In the genomic region with DNA sequence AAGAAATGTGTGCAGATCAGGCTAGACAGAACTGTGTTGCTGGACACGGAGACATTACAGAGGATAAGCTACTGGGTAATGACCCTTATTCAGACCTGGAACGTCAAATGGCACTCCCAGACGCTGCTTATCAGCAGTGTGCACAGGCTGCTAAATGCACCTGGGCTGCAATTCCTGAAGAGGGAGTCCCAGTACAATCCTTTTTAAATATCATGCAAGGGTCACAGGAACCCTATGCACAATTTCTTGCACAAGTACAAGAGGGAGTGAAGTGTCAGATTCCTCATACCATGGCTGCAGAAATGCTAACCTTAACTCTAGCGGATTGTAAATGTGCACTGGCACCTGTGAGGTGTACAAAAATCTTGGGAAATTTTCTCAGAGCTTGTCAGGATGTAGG, we compare ENCODE assay signal across 25 cellular contexts. TPM values are rescaled to one million over a fixed set of nuclear protein-coding genes. Genes with fewer than 3 reads are reported as not detected.
DNase-seq lines count a peak whose midpoint lies in the region; ATAC-seq and TF ChIP-seq lines count a peak whose summit lies in the region.
"Had no signal": no experiment of that assay in that cellular context is flagged by ENCODE, and none has a peak within 500 bp of the region (broad histone marks: within the 10 kb centered on the region; RNA-seq: fewer than 3 reads in every experiment).

No MANE protein-coding gene starts in this region.

- intact Hi-C loops in A673 (cut with micrococcal nuclease; ENCODE audit: unreplicated experiment) (no loop called here), Panc1 (cut with micrococcal nuclease; ENCODE audit: unreplicated experiment) (no loop called here), left colon (cut with DNase I, micrococcal nuclease) (no loop called here)

- H3K4me1 Mint-ChIP-seq in H9 = peaks cover 8 to 23% of the 10 kb centered on the region in 2 experiments
- H3K4me1 Mint-ChIP-seq in CD8-positive, alpha-beta memory T cell = peaks cover 0 to 7% (median 0%) of the 10 kb centered on the region in 3 donors

- peaks cover 79 to 93% of the 10 kb centered on the region in 2 experiments for H3K9me3 Mint-ChIP-seq in H9
- peaks cover 0 to 15% (median 10%) of the 10 kb centered on the region in 5 donors for H3K9me3 Mint-ChIP-seq in CD8-positive, alpha-beta memory T cell

- no peaks in the 10 kb centered on the region for H3K79me2 ChIP-seq in H9 (ENCODE audit: insufficient read depth, low read length)

- no peak overlapping the region for H2BK12ac ChIP-seq in H9 (ENCODE audit: insufficient read length, low read depth, low read length)

- H3T11ph ChIP-seq in H9 (ENCODE audit: low read length) = no peak overlapping the region

- H4K91ac ChIP-seq in H9 (ENCODE audit: insufficient read length, low read depth, low read length) = no peak overlapping the region

- no peaks in the 10 kb centered on the region for H3K9me3 ChIP-seq in A673 (ENCODE audit: low read depth, low read length, poor library complexity, severe bottlenecking)
- peaks cover 34% of the 10 kb centered on the region for H3K9me3 ChIP-seq in H9 (ENCODE audit: control insufficient read depth, low read depth, low read length)
- H3K9me3 ChIP-seq in Panc1 (ENCODE audit: control insufficient read depth, insufficient read depth, low read depth, low read length) = no peaks in the 10 kb centered on the region
- no peaks in the 10 kb centered on the region for H3K9me3 ChIP-seq in CD8-positive, alpha-beta memory T cell (ENCODE audit: low read length)
- H3K9me3 ChIP-seq: Peyer's patch had no signal

- no peak for ATAC-seq in Panc1
- ATAC-seq in left colon = peak; percentile 70
- no peak for ATAC-seq in GM18861 (IDR thresholded peaks at IDR 0.05; ENCODE audit: unreplicated experiment)
- ATAC-seq: GM23338 had no signal

- H3K4me3 Mint-ChIP-seq in H9 = no peak overlapping the region
- H3K4me3 Mint-ChIP-seq in CD8-positive, alpha-beta memory T cell = no peak overlapping the region
- H3K4me3 Mint-ChIP-seq: CD4-positive, alpha-beta memory T cell had no signal

- in situ Hi-C loops in Panc1 (cut with HindIII; ENCODE audit: low pct_unique_long_range_greater_than_20kb, low sequenced_read_pairs) = no loop called here

- no peak overlapping the region for H2AK5ac ChIP-seq in H9 (ENCODE audit: insufficient read length, low read length)

- BruUV-seq in A673 (replicated peaks; lab: Mats Ljungman, UMichigan) (no TSS peak), Panc1 (replicated peaks; lab: Mats Ljungman, UMichigan) (no TSS peak)

- no peak overlapping the region for H2AFZ ChIP-seq in H9 (ENCODE audit: low read length)
- H2AFZ ChIP-seq: GM23338 had no signal

- no peak overlapping the region for H4K8ac ChIP-seq in H9 (replicated peaks; ENCODE audit: insufficient read length, low read depth, low read length)

- no peaks in the 10 kb centered on the region for H3K27me3 Mint-ChIP-seq in H9 (ENCODE audit: low read depth)
- H3K27me3 Mint-ChIP-seq in CD8-positive, alpha-beta memory T cell = peaks cover 0 to 9% of the 10 kb centered on the region in 2 donors
- H3K27me3 Mint-ChIP-seq: CD4-positive, alpha-beta memory T cell had no signal

- no peak overlapping the region for H3K27ac ChIP-seq in A673 (ENCODE audit: low read depth, low read length, poor library complexity, severe bottlenecking)
- H3K27ac ChIP-seq in H9 (ENCODE audit: insufficient read length, low read depth, low read length) = no peak overlapping the region
- H3K27ac ChIP-seq in Panc1 (ENCODE audit: low read length) = no peak overlapping the region
- no peak overlapping the region for H3K27ac ChIP-seq in CD8-positive, alpha-beta memory T cell (ENCODE audit: low read depth, low read length)
- H3K27ac ChIP-seq: Peyer's patch had no signal

- no peak overlapping the region for H2BK20ac ChIP-seq in H9 (ENCODE audit: low read depth, low read length, poor library complexity, severe bottlenecking)

- DNase-seq in A673 (ENCODE audit: low spot score) (peak; percentile 4), H9 (no peak), Panc1 (ENCODE audit: low read depth, low spot score) (no peak), left colon (no peak), NCI-H748 (lab: John Stamatoyannopoulos, UW; ENCODE audit: unreplicated experiment) (no peak), DMS53 treated with DMSO at 0.1 percent for 48 hours (lab: John Stamatoyannopoulos, UW; ENCODE audit: unreplicated experiment) (no peak)
- no peak for DNase-seq in CD8-positive, alpha-beta memory T cell
- DNase-seq: AML-193; C1 segment of cervical spinal cord; CD4-positive, alpha-beta memory T cell; DMS 273 treated with DMSO at 0.1 percent for 48 hours; HCEC 1CT; Kasumi-1; NCI-H1092 treated with DMSO at 0.1 percent for 48 hours; NCI-H1436; NCI-H187; NCI-H2081 treated with DMSO at 0.1 percent for 48 hours; NCI-H446 treated with DMSO at 0.1 percent for 48 hours; NCI-H526 treated with DMSO at 0.1 percent for 48 hours; Peyer's patch; SIG-M5; T-helper 2 cell had no signal

- H3K4me2 ChIP-seq in H9 (ENCODE audit: insufficient read depth, insufficient read length, low read length) = no peak overlapping the region
- H3K4me2 ChIP-seq: GM23338 had no signal

- no peak overlapping the region for H3K9ac ChIP-seq in H9 (ENCODE audit: extremely low read depth, insufficient read length, low read length)

- H3K18ac ChIP-seq in H9 (ENCODE audit: insufficient read length, low read depth, low read length) = no peak overlapping the region

- 0 out of 2 replicates have a peak, but pooled peaks have one; percentile 22 for TF ChIP-seq CTCF in A673 (conservative IDR thresholded peaks at IDR 0.05; ENCODE audit: low read depth, low read length)
- peak; percentile 22; the same call in 1 of the 3 replicates for TF ChIP-seq CTCF in H9 (conservative IDR thresholded peaks at IDR 0.05)
- 0 out of 2 replicates have a peak, but pooled peaks have one; percentile 5 for TF ChIP-seq CTCF in Panc1 (IDR thresholded peaks at IDR 0.05)

- CTCF ChIA-PET in A673 (lab: Charles Lee) (interaction anchor here (0.6 kb wide), 1 partner anchor 371 kb away, joined by 3 read pairs; no protein-coding TSS in a partner anchor), Panc1 (lab: Charles Lee) (no interaction called here)
- CTCF ChIA-PET in CD8-positive, alpha-beta memory T cell (lab: Charles Lee) = no interaction called here

- peaks cover 40 to 68% (median 66%) of the 10 kb centered on the region in 3 experiments for H3K36me3 Mint-ChIP-seq in H9 (ENCODE audit: insufficient read depth in 1 of 3, low read depth in 3 of 3)
- H3K36me3 Mint-ChIP-seq in CD8-positive, alpha-beta memory T cell = peaks cover 7 to 47% (median 12%) of the 10 kb centered on the region in 3 donors

- H3K4me3 ChIP-seq in A673 (ENCODE audit: low read depth, low read length, poor library complexity, severe bottlenecking) (no peak overlapping the region), Panc1 (ENCODE audit: low read depth in 2 of 2, low read length in 2 of 2) (no peak overlapping the region)
- H3K4me3 ChIP-seq in CD8-positive, alpha-beta memory T cell (ENCODE audit: low read length) = no peak overlapping the region
- H3K4me3 ChIP-seq: GM23338, Peyer's patch had no signal

- no peak overlapping the region for H3K23ac ChIP-seq in H9 (ENCODE audit: insufficient read length, low read depth, low read length)

- WGBS in H9 (ENCODE audit: extremely low coverage, insufficient read length, low lambda C conversion rate) = no CpG with 5 or more reads among the region's 4 CpGs

- POLR2A ChIA-PET in A673 (lab: Charles Lee; ENCODE audit: low non-redundant PET) = no interaction called here
- POLR2A ChIA-PET in Panc1 (lab: Charles Lee) = no interaction called here
- POLR2A ChIA-PET in CD8-positive, alpha-beta memory T cell (lab: Charles Lee) = no interaction called here

- H2BK120ac ChIP-seq in H9 (ENCODE audit: low read depth, low read length, poor library complexity, severe bottlenecking) = no peak overlapping the region

- no peaks in the 10 kb centered on the region for H4K20me1 ChIP-seq in H9 (ENCODE audit: control insufficient read depth, insufficient read depth, insufficient read length)

- no peaks in the 10 kb centered on the region for H3K79me1 ChIP-seq in H9 (ENCODE audit: insufficient read depth, low read depth, low read length, poor library complexity, severe bottlenecking)

- H2BK5ac ChIP-seq in H9 (ENCODE audit: insufficient read length, low read length) = no peak overlapping the region

- H2BK15ac ChIP-seq in H9 (ENCODE audit: low read depth, low read length) = no peak overlapping the region

- H3K14ac ChIP-seq in H9 (ENCODE audit: insufficient read depth, low read length) = no peak overlapping the region

- H3K27ac Mint-ChIP-seq in H9 = peak overlapping the region in 2 of 3 experiments; percentile 53 to 88; a peak in 1 of 7 replicates
- H3K27ac Mint-ChIP-seq in CD8-positive, alpha-beta memory T cell = no peak overlapping the region
- H3K27ac Mint-ChIP-seq: GM23338 had no signal

- peaks cover 5% of the 10 kb centered on the region for H3K4me1 ChIP-seq in A673 (ENCODE audit: insufficient read depth, low read length, poor library complexity, severe bottlenecking)
- H3K4me1 ChIP-seq in H9 (ENCODE audit: insufficient read depth, low read length) = no peaks in the 10 kb centered on the region
- H3K4me1 ChIP-seq in Panc1 (ENCODE audit: control insufficient read depth, insufficient read depth, low read length) = no peaks in the 10 kb centered on the region
- H3K4me1 ChIP-seq in CD8-positive, alpha-beta memory T cell (ENCODE audit: insufficient read depth, low read length) = no peaks in the 10 kb centered on the region
- H3K4me1 ChIP-seq: Peyer's patch had no signal

- no peaks in the 10 kb centered on the region for H3K23me2 ChIP-seq in H9 (ENCODE audit: insufficient read length, low read depth, low read length, poor library complexity, severe bottlenecking)

- H3K36me3 ChIP-seq in A673 (ENCODE audit: insufficient read depth, low read length, poor library complexity, severe bottlenecking) (no peaks in the 10 kb centered on the region), Panc1 (ENCODE audit: control insufficient read depth, insufficient read depth, low read length) (no peaks in the 10 kb centered on the region)
- H3K36me3 ChIP-seq in CD8-positive, alpha-beta memory T cell (ENCODE audit: insufficient read depth, low read length) = no peaks in the 10 kb centered on the region
- H3K36me3 ChIP-seq: Peyer's patch had no signal

- H4K5ac ChIP-seq in H9 (ENCODE audit: insufficient read length, low read depth, low read length) = no peak overlapping the region

- H3K27me3 ChIP-seq in A673 (replicated peaks; ENCODE audit: insufficient read depth, low read depth, low read length, poor library complexity) = no peaks in the 10 kb centered on the region
- no peaks in the 10 kb centered on the region for H3K27me3 ChIP-seq in H9 (ENCODE audit: insufficient read depth, low read length)
- H3K27me3 ChIP-seq in Panc1 (ENCODE audit: control insufficient read depth, insufficient read depth, low read length) = no peaks in the 10 kb centered on the region
- H3K27me3 ChIP-seq in CD8-positive, alpha-beta memory T cell (ENCODE audit: insufficient read depth, low read length, poor library complexity, severe bottlenecking) = no peaks in the 10 kb centered on the region
- H3K27me3 ChIP-seq: Peyer's patch had no signal

- no peak overlapping the region for H3K56ac ChIP-seq in H9 (ENCODE audit: insufficient read length, low read depth, low read length)

- H3K4ac ChIP-seq in H9 (ENCODE audit: low read depth, low read length) = no peak overlapping the region

RNA-seq across cellular contexts. Expression of a gene that starts 16.9 kb away (rescaled TPM):
- total RNA-seq in A673 (2021) (9.1 and 13.4 TPM in 2 replicates), H9 (2021) (15.0 and 15.5 TPM in 2 replicates), Panc1 (2021; ENCODE audit: unreplicated experiment) (8.3 TPM), left colon (10 to 100 TPM; 11.8 to 15.3 TPM)
- polyA plus RNA-seq in Panc1 (2012; ENCODE audit: insufficient read length) = 7.2 TPM
- total RNA-seq in CD8-positive, alpha-beta memory T cell = 1 to 10 TPM; 7.8 to 8.4 TPM
- polyA plus RNA-seq in CD8-positive, alpha-beta memory T cell = 20.5 TPM

RNA-seq across cellular contexts. Expression of a gene that starts 32.8 kb away (rescaled TPM):
- total RNA-seq in A673 (2021) (3.4 and 3.7 TPM in 2 replicates), H9 (2021) (2.2 and 2.8 TPM in 2 replicates), Panc1 (2021; ENCODE audit: unreplicated experiment) (1.3 TPM), left colon (under 1 TPM; 0.73 to 0.81 TPM)
- polyA plus RNA-seq in Panc1 (2012; ENCODE audit: insufficient read length) = 0.69 TPM
- under 1 TPM; 0.18 to 0.47 TPM for total RNA-seq in CD8-positive, alpha-beta memory T cell
- 0.13 TPM for polyA plus RNA-seq in CD8-positive, alpha-beta memory T cell
- total RNA-seq: M059J had no signal

Comparison
In these comparisons a context has a peak if more than half of its experiments do, and no peak if none do; other contexts are left out.
1. H3K27ac Mint-ChIP-seq: peak in H9 (2 of 3); none in CD8-positive, alpha-beta memory T cell (0 of 8).
2. Peak in every context shown above with its lines, with median percentiles within 50 percentile points of each other: CTCF ChIP-seq.